21 cellular contexts compared by ENCODE assay signal in the genomic region with DNA sequence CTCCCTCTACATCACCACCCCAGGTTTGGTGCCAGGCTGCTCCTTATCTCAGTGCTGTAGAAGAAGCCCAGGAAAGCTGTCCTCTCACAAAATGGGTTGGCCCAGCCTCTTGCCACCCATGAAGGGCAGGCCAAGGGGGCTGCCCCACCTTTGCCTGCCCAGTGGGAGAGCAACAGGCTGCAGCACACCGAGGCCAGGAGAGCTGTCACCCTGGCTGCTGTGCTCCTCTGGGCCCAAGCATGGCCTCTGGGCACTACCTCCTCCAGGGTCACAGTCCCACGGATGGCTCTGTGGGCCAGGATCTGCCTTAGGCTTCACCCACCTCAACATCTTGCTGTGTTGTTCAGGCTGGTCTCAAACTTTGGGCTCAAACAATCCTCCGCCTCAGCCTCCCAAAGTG. TPM values are rescaled to one million over a fixed set of nuclear protein-coding genes. Genes with fewer than 3 reads are reported as not detected.
DNase-seq lines count a peak whose midpoint lies in the region; ATAC-seq and TF ChIP-seq lines count a peak whose summit lies in the region.
"Had no signal": no experiment of that assay in that cellular context is flagged by ENCODE, and none has a peak within 500 bp of the region (broad histone marks: within the 10 kb centered on the region; RNA-seq: fewer than 3 reads in every experiment).

No MANE protein-coding gene starts in this region.

- H3K9me3 Mint-ChIP-seq in endothelial cell (ENCODE audit: unreplicated experiment): no peaks in the 10 kb centered on the region
- H3K9me3 Mint-ChIP-seq: CD4-positive, alpha-beta memory T cell; HFFc6 had no signal

- peaks cover 0 to 6% (median 0%) of the 10 kb centered on the region in 11 experiments; a peak in 2 of 22 replicates for H4K20me1 ChIP-seq in BLaER1 treated with 17β-estradiol and CSF1 and Interleukin-3, amounts not matched to agents 10 nM and 100 nM
- H4K20me1 ChIP-seq in osteoblast (ENCODE audit: insufficient read depth, low read length) (peaks cover 14% of the 10 kb centered on the region), Karpas-422 (ENCODE audit: insufficient read depth, low read depth, low read length) (no peaks in the 10 kb centered on the region)

- H3K4me3 Mint-ChIP-seq in endothelial cell (ENCODE audit: unreplicated experiment): no peak overlapping the region
- H3K4me3 Mint-ChIP-seq: CD4-positive, alpha-beta memory T cell; HFFc6 had no signal

- no peak overlapping the region; a peak in 1 of 20 replicates for H3K4me3 ChIP-seq in BLaER1 treated with 17β-estradiol and CSF1 and Interleukin-3, amounts not matched to agents 10 nM and 100 nM
- H3K4me3 ChIP-seq in spleen (no peak overlapping the region), osteoblast (ENCODE audit: insufficient read depth, low read length) (no peak overlapping the region), Karpas-422 (ENCODE audit: low read length) (no peak overlapping the region)
- H3K4me3 ChIP-seq: HAP-1 had no signal

- ATAC-seq in GM21528 (IDR thresholded peaks at IDR 0.05; ENCODE audit: low FRiP score, unreplicated experiment): no peak

- H3K36me3 Mint-ChIP-seq in endothelial cell (ENCODE audit: low read depth, unreplicated experiment): peaks cover 46% of the 10 kb centered on the region

- H3K9me2 ChIP-seq in Karpas-422 (replicated peaks; ENCODE audit: insufficient read depth, low read length): no peaks in the 10 kb centered on the region

- no peak for TF ChIP-seq CTCF in RWPE1 (conservative IDR thresholded peaks at IDR 0.05; ENCODE audit: low read depth)
- TF ChIP-seq CTCF in endothelial cell (IDR thresholded peaks at IDR 0.05; ENCODE audit: unreplicated experiment): no peak
- no peak for TF ChIP-seq CTCF in spleen (IDR thresholded peaks at IDR 0.05 in 8 of 11, conservative IDR thresholded peaks at IDR 0.05 in 3 of 11)
- TF ChIP-seq CTCF in osteoblast (IDR thresholded peaks at IDR 0.05; ENCODE audit: extremely low read depth, low read depth, low read length): no peak

- 90 to 100% (median 93%) methylated on average over 1 to 3 of the region's 3 CpGs for WGBS in spleen, 5 donors

- peak overlapping the region; percentile 85 to 99 (median 97) for H3K27ac ChIP-seq in BLaER1 treated with 17β-estradiol and CSF1 and Interleukin-3, amounts not matched to agents 10 nM and 100 nM
- H3K27ac ChIP-seq in RWPE1 (peak overlapping the region; percentile 53; the same call in 1 of the 2 replicates), spleen (no peak overlapping the region), osteoblast (ENCODE audit: low read depth, low read length) (no peak overlapping the region), Karpas-422 (ENCODE audit: low read length) (no peak overlapping the region)

- TF ChIP-seq POLR2A in spleen (IDR thresholded peaks at IDR 0.05): no peak

- H3K4me1 ChIP-seq in BLaER1 treated with 17β-estradiol and CSF1 and Interleukin-3, amounts not matched to agents 10 nM and 100 nM: peaks cover 58 to 100% (median 99%) of the 10 kb centered on the region in 10 experiments
- H3K4me1 ChIP-seq in spleen: peaks cover 11 to 77% (median 43%) of the 10 kb centered on the region in 6 donors
- no peaks in the 10 kb centered on the region for H3K4me1 ChIP-seq in osteoblast (ENCODE audit: insufficient read depth, low read length)
- no peaks in the 10 kb centered on the region for H3K4me1 ChIP-seq in Karpas-422 (ENCODE audit: low read length)
- H3K4me1 ChIP-seq: HAP-1 had no signal

- H3K27me3 Mint-ChIP-seq in endothelial cell (ENCODE audit: unreplicated experiment): peaks cover 19% of the 10 kb centered on the region
- H3K27me3 Mint-ChIP-seq: CD4-positive, alpha-beta memory T cell had no signal

- no peaks in the 10 kb centered on the region for H3K27me3 ChIP-seq in BLaER1 treated with 17β-estradiol and CSF1 and Interleukin-3, amounts not matched to agents 10 nM and 100 nM
- no peaks in the 10 kb centered on the region for H3K27me3 ChIP-seq in spleen (replicated peaks in 1 of 7)
- H3K27me3 ChIP-seq in osteoblast (ENCODE audit: insufficient read depth, low read length): no peaks in the 10 kb centered on the region
- no peaks in the 10 kb centered on the region for H3K27me3 ChIP-seq in Karpas-422 (ENCODE audit: low read length)

- intact Hi-C loops in spleen (cut with DNase I; ENCODE audit: low total_unique reads): no loop called here

- H3K9ac ChIP-seq in BLaER1 treated with 17β-estradiol and CSF1 and Interleukin-3, amounts not matched to agents 10 nM and 100 nM: peak overlapping the region in 10 of 11 experiments; percentile 82 to 96 (median 91); a peak in 20 of 22 replicates
- no peak overlapping the region for H3K9ac ChIP-seq in Karpas-422 (ENCODE audit: low read length)

- CTCF ChIA-PET in RWPE1 (lab: Yijun Ruan, JAX): interaction anchor here (1.5 kb wide), 1 partner anchor 16 kb away, joined by 5 read pairs; no protein-coding TSS in a partner anchor

- H3K79me2 ChIP-seq in osteoblast (ENCODE audit: insufficient read depth, low read length) (no peaks in the 10 kb centered on the region), Karpas-422 (ENCODE audit: low read length) (no peaks in the 10 kb centered on the region)

- no peaks in the 10 kb centered on the region for H3K9me3 ChIP-seq in BLaER1 treated with 17β-estradiol and CSF1 and Interleukin-3, amounts not matched to agents 10 nM and 100 nM (replicated peaks in 1 of 11)
- H3K9me3 ChIP-seq in spleen: no peaks in the 10 kb centered on the region
- no peaks in the 10 kb centered on the region for H3K9me3 ChIP-seq in osteoblast (ENCODE audit: low read depth, low read length)
- H3K9me3 ChIP-seq in Karpas-422 (ENCODE audit: low read length): no peaks in the 10 kb centered on the region
- H3K9me3 ChIP-seq: HAP-1 had no signal

- no peak for DNase-seq in RWPE1 (ENCODE audit: low spot score)
- DNase-seq in endothelial cell (ENCODE audit: low spot score): no peak
- DNase-seq in spleen: peak; percentile 63
- no peak for DNase-seq in osteoblast (ENCODE audit: insufficient read length, low spot score, missing footprints)
- no peak for DNase-seq in SKM-1 (lab: John Stamatoyannopoulos, UW; ENCODE audit: unreplicated experiment)
- DNase-seq in Karpas-422: no peak
- DNase-seq: Calu3, COR-L47, DMS53, DMS79 treated with DMSO at 0.1 percent for 48 hours, GF-D8, GOT3, HFFc6 had no signal

- H2AFZ ChIP-seq in osteoblast (ENCODE audit: low read length): no peak overlapping the region
- H2AFZ ChIP-seq in Karpas-422 (ENCODE audit: low read length): no peak overlapping the region

- H3K27ac Mint-ChIP-seq in endothelial cell (ENCODE audit: unreplicated experiment): peak overlapping the region; percentile 52
- H3K27ac Mint-ChIP-seq: HFFc6 had no signal

- H3K4me2 ChIP-seq in BLaER1 treated with 17β-estradiol and CSF1 and Interleukin-3, amounts not matched to agents 10 nM and 100 nM: peak overlapping the region in 9 of 11 experiments; percentile 93 to 100 (median 98); a peak in 17 of 22 replicates
- H3K4me2 ChIP-seq in osteoblast (ENCODE audit: insufficient read depth, low read length): no peak overlapping the region
- no peak overlapping the region for H3K4me2 ChIP-seq in Karpas-422 (ENCODE audit: low read depth, low read length, poor library complexity, severe bottlenecking)

- peaks cover 46% of the 10 kb centered on the region for H3K4me1 Mint-ChIP-seq in endothelial cell (ENCODE audit: unreplicated experiment)

- POLR2A ChIA-PET in RWPE1 (lab: Yijun Ruan, JAX; ENCODE audit: low non-redundant PET): no interaction called here

- peaks cover 70 to 85% (median 78%) of the 10 kb centered on the region in 11 experiments for H3K36me3 ChIP-seq in BLaER1 treated with 17β-estradiol and CSF1 and Interleukin-3, amounts not matched to agents 10 nM and 100 nM
- H3K36me3 ChIP-seq in spleen (peaks cover 0 to 99% (median 76%) of the 10 kb centered on the region in 6 donors), osteoblast (ENCODE audit: insufficient read depth, low read length) (peaks cover 62% of the 10 kb centered on the region), Karpas-422 (ENCODE audit: insufficient read depth, low read length) (0 out of 2 replicates have a peak, but pooled peaks cover 2% of the 10 kb centered on the region)

RNA-seq across cellular contexts. Expression of gene STAB1, which starts 6.4 kb away (rescaled TPM):
- total RNA-seq in endothelial cell (ENCODE audit: unreplicated experiment) (866 TPM), spleen (1,000 to 10,000 TPM in 1 of 7 donors, 100 to 1,000 TPM in 6; 351 to 1,070 (median 406) TPM), osteoblast (0.59 and 1.1 TPM in 2 replicates)
- polyA plus RNA-seq in spleen: 1,000 to 10,000 TPM in 2 of 3 donors, 100 to 1,000 TPM in 1; 287 to 1,994 (median 1,275) TPM
- not detected in 2 replicates for total RNA-seq in Karpas-422 (2014; rRNA removed; shearing (Covaris generic); ENCODE audit: low replicate concordance)
- total RNA-seq: Daoy, G401, HFFc6 had no signal
- polyA plus RNA-seq: CD4-positive, alpha-beta memory T cell had no signal

RNA-seq across cellular contexts. Expression of gene NISCH, which starts 33.3 kb away (rescaled TPM):
- total RNA-seq in endothelial cell (ENCODE audit: unreplicated experiment) (261 TPM), spleen (10 to 100 TPM; 72.5 to 92.7 (median 86.2) TPM), osteoblast (72.2 and 83.2 TPM in 2 replicates)
- polyA plus RNA-seq in spleen: 10 to 100 TPM; 18.9 to 45.1 (median 41.7) TPM
- total RNA-seq in Karpas-422 (2014; rRNA removed; shearing (Covaris generic); ENCODE audit: low replicate concordance): 44.2 and 70.1 TPM in 2 replicates

RNA-seq across cellular contexts. Expression of gene TNNC1, which starts 34.9 kb away (rescaled TPM):
- 0.67 TPM for total RNA-seq in endothelial cell (ENCODE audit: unreplicated experiment)
- total RNA-seq in spleen: 1 to 10 TPM in 6 of 7 donors, under 1 TPM in 1; 0.74 to 2.2 (median 1.6) TPM
- polyA plus RNA-seq in spleen: 1 to 10 TPM; 2.2 to 5.8 (median 4.4) TPM
- total RNA-seq in osteoblast: 0.29 and 0.36 TPM in 2 replicates
- 0.65 TPM in 1 of 2 replicates, not detected in the other for total RNA-seq in Karpas-422 (2014; rRNA removed; shearing (Covaris generic); ENCODE audit: low replicate concordance)
- total RNA-seq: A673, Daoy had no signal

RNA-seq across cellular contexts. Expression of gene SEMA3G, which starts 43.8 kb away (rescaled TPM):
- total RNA-seq in endothelial cell (ENCODE audit: unreplicated experiment) (175 TPM), spleen (10 to 100 TPM in 5 of 7 donors, 1 to 10 TPM in 2; 7.9 to 20.2 (median 10.8) TPM), osteoblast (under 0.01 TPM in 1 of 2 replicates, not detected in the other)
- 1 to 10 TPM; 1.0 to 7.8 (median 3.5) TPM for polyA plus RNA-seq in spleen
- total RNA-seq in Karpas-422 (2014; rRNA removed; shearing (Covaris generic); ENCODE audit: low replicate concordance): 0.11 TPM in 1 of 2 replicates, not detected in the other
- total RNA-seq: A673, HFFc6 had no signal
- polyA plus RNA-seq: BJ had no signal

RNA-seq across cellular contexts. Expression of gene NT5DC2, which starts 44.9 kb away (rescaled TPM):
- 252 TPM for total RNA-seq in endothelial cell (ENCODE audit: unreplicated experiment)
- 10 to 100 TPM in 6 of 7 donors, 1 to 10 TPM in 1; 9.3 to 26.0 (median 12.0) TPM for total RNA-seq in spleen
- 10 to 100 TPM in 1 of 3 donors, 1 to 10 TPM in 2; 7.8 to 11.8 (median 7.9) TPM for polyA plus RNA-seq in spleen
- total RNA-seq in osteoblast: 45.4 and 52.5 TPM in 2 replicates
- 46.5 and 47.8 TPM in 2 replicates for total RNA-seq in Karpas-422 (2014; rRNA removed; shearing (Covaris generic); ENCODE audit: low replicate concordance)

Comparison
In these comparisons a context has a peak if more than half of its experiments do, and no peak if none do; other contexts are left out.
1. H3K27ac ChIP-seq: peak in BLaER1 treated with 17β-estradiol and CSF1 and Interleukin-3, amounts not matched to agents 10 nM and 100 nM (11 of 11) and RWPE1 (single experiment); none in spleen (0 of 8), osteoblast (single experiment) and Karpas-422 (single experiment).
2. H3K4me2 ChIP-seq: peak in BLaER1 treated with 17β-estradiol and CSF1 and Interleukin-3, amounts not matched to agents 10 nM and 100 nM (9 of 11); none in osteoblast (single experiment) and Karpas-422 (single experiment).
3. RNA of gene STAB1, which starts 6.4 kb away (total RNA-seq): 866 TPM in endothelial cell (single experiment) and 351 to 1,070 TPM in spleen; 0.59 to 1.1 TPM in osteoblast and not detected in Karpas-422; every median in the first group is over 100 times any median in the second.